In genomic region chr5:108773330-108773729, GRCh38 we compare ENCODE assay signal across 29 cellular contexts.
"Had no signal": no experiment of that assay in that cellular context is flagged by ENCODE, and none has a peak within 500 bp of the region (broad histone marks: within the 10 kb centered on the region; RNA-seq: fewer than 3 reads in every experiment).

No MANE protein-coding gene starts in this region.

- H3K9me3 Mint-ChIP-seq: stimulated activated effector memory CD8-positive, alpha-beta T cell treated with anti-CD3 and anti-CD28 coated beads, Interleukin-12 subunit alpha, Interleukin-12 subunit beta, amount 100 ng/mL, for 72 hours had no signal

- H3K27ac Mint-ChIP-seq: stimulated activated effector memory CD8-positive, alpha-beta T cell treated with anti-CD3 and anti-CD28 coated beads, Interleukin-12 subunit alpha, Interleukin-12 subunit beta, amount 100 ng/mL, for 72 hours; stimulated activated memory B cell treated with anti-CD40 and anti-IgM and Interleukin-4, amounts not matched to agents 10 μg/mL and 1 μg/mL and 100 μg/mL, for 72 hours; stimulated activated naive B cell treated with anti-CD40 and anti-IgM and Interleukin-4, amounts not matched to agents 10 μg/mL and 1 μg/mL and 100 μg/mL, for 72 hours; stimulated activated naive CD8-positive, alpha-beta T cell treated with anti-CD3 and anti-CD28 coated beads, Interleukin-15, amount 100 ng/mL, for 72 hours; stimulated activated naive CD8-positive, alpha-beta T cell treated with anti-CD3 and anti-CD28 coated beads, Interleukin-15, Interleukin-2, amounts not matched to agents 100 ng/mL and 50 ng/mL, for 24 hours; type B pancreatic cell had no signal

- H3K27ac ChIP-seq: stomach, suprapubic skin, testis, thoracic aorta, thyroid gland, tibial artery, tibial nerve, transverse colon, upper lobe of left lung, upper lobe of right lung, uterus, vagina had no signal

- ATAC-seq: stimulated activated effector memory CD8-positive, alpha-beta T cell treated with anti-CD3 and anti-CD28 coated beads, Interleukin-12 subunit alpha, Interleukin-12 subunit beta, amount 100 ng/mL, for 72 hours; stimulated activated memory B cell treated with anti-CD40 and anti-IgM and Interleukin-4, amounts not matched to agents 10 μg/mL and 1 μg/mL and 100 μg/mL, for 72 hours; stimulated activated naive B cell treated with anti-CD40 and anti-IgM and Interleukin-4, amounts not matched to agents 10 μg/mL and 1 μg/mL and 100 μg/mL, for 72 hours; stimulated activated naive CD8-positive, alpha-beta T cell treated with anti-CD3 and anti-CD28 coated beads, Interleukin-15, amount 100 ng/mL, for 72 hours; stimulated activated naive CD8-positive, alpha-beta T cell treated with anti-CD3 and anti-CD28 coated beads, Interleukin-15, Interleukin-2, amounts not matched to agents 100 U/mL and 50 U/mL, for 24 hours; upper lobe of right lung had no signal

- H3K4me3 ChIP-seq: stomach, suprapubic skin, testis, thoracic aorta, thyroid gland, tibial artery, tibial nerve, transverse colon, upper lobe of left lung, upper lobe of right lung, uterus, vagina had no signal

- H3K9me3 ChIP-seq: stomach, suprapubic skin, testis, thoracic aorta, thyroid gland, tibial artery, transverse colon, upper lobe of left lung, upper lobe of right lung, uterus, vagina had no signal

- H3K4me1 ChIP-seq: testis, thyroid gland, upper lobe of right lung, uterus had no signal

- H3K36me3 Mint-ChIP-seq: stimulated activated effector memory CD8-positive, alpha-beta T cell treated with anti-CD3 and anti-CD28 coated beads, Interleukin-12 subunit alpha, Interleukin-12 subunit beta, amount 100 ng/mL, for 72 hours had no signal

- H3K4me3 Mint-ChIP-seq: stimulated activated effector memory CD8-positive, alpha-beta T cell treated with anti-CD3 and anti-CD28 coated beads, Interleukin-12 subunit alpha, Interleukin-12 subunit beta, amount 100 ng/mL, for 72 hours; stimulated activated memory B cell treated with anti-CD40 and anti-IgM and Interleukin-4, amounts not matched to agents 10 μg/mL and 1 μg/mL and 100 μg/mL, for 72 hours; stimulated activated naive B cell treated with anti-CD40 and anti-IgM and Interleukin-4, amounts not matched to agents 10 μg/mL and 1 μg/mL and 100 μg/mL, for 72 hours; stimulated activated naive CD8-positive, alpha-beta T cell treated with anti-CD3 and anti-CD28 coated beads, Interleukin-15, amount 100 ng/mL, for 72 hours; stimulated activated naive CD8-positive, alpha-beta T cell treated with anti-CD3 and anti-CD28 coated beads, Interleukin-15, Interleukin-2, amounts not matched to agents 100 ng/mL and 50 ng/mL, for 24 hours; type B pancreatic cell had no signal

- FAIRE-seq: urothelium cell line had no signal

- H3K27me3 Mint-ChIP-seq: stimulated activated memory B cell treated with anti-CD40 and anti-IgM and Interleukin-4, amounts not matched to agents 10 μg/mL and 1 μg/mL and 100 μg/mL, for 72 hours; stimulated activated naive B cell treated with anti-CD40 and anti-IgM and Interleukin-4, amounts not matched to agents 10 μg/mL and 1 μg/mL and 100 μg/mL, for 72 hours; stimulated activated naive CD8-positive, alpha-beta T cell treated with anti-CD3 and anti-CD28 coated beads, Interleukin-15, amount 100 ng/mL, for 72 hours; stimulated activated naive CD8-positive, alpha-beta T cell treated with anti-CD3 and anti-CD28 coated beads, Interleukin-15, Interleukin-2, amounts not matched to agents 100 ng/mL and 50 ng/mL, for 24 hours; type B pancreatic cell had no signal

- H3K36me3 ChIP-seq: suprapubic skin, thoracic aorta, thyroid gland, transverse colon, upper lobe of left lung, upper lobe of right lung, uterus, vagina had no signal

- H3K27me3 ChIP-seq: stomach, suprapubic skin, testis, thyroid gland, tibial artery, tibial nerve, transverse colon, upper lobe of left lung, upper lobe of right lung, uterus, vagina had no signal

- DNase-seq: stimulated activated CD4-positive, alpha-beta T cell treated with anti-CD3 and anti-CD28 coated beads, Interleukin-2, amount 100 ng/mL, for 48 hours; stimulated activated CD4-positive, alpha-beta T cell treated with anti-CD3 and anti-CD28 coated beads, Interleukin-4, amount 100 ng/mL, for 1 hour; stimulated activated CD4-positive, alpha-beta T cell treated with anti-CD3 and anti-CD28 coated beads, Interleukin-4, amount 100 ng/mL, for 24 hours; stimulated activated CD4-positive, alpha-beta T cell treated with anti-CD3 and anti-CD28 coated beads, Interleukin-4, amount 100 ng/mL, for 4 hours; stimulated activated CD8-positive, alpha-beta memory T cell treated with anti-CD3 and anti-CD28 coated beads, Interleukin-4, amount 100 ng/mL, for 48 hours; stimulated activated naive B cell treated with anti-CD40 and anti-IgM and Interleukin-4, amounts not matched to agents 10 μg/mL and 1 μg/mL and 100 μg/mL, for 72 hours; stimulated activated naive CD4-positive, alpha-beta T cell; stimulated activated naive CD4-positive, alpha-beta T cell treated with Interleukin-2 at 50 U/mL for 16 hours; stimulated activated naive CD8-positive, alpha-beta T cell treated with anti-CD3 and anti-CD28 coated beads, Interleukin-15, amount 100 ng/mL, for 72 hours; stimulated activated naive CD8-positive, alpha-beta T cell treated with anti-CD3 and anti-CD28 coated beads, Interleukin-15, Interleukin-2, amounts not matched to agents 100 U/mL and 50 U/mL, for 24 hours; stomach; substantia nigra; testis; thyroid gland; tibial artery; transverse colon; trophoblast cell; upper lobe of left lung; upper lobe of right lung; uterus had no signal
